In genomic region chr18:51051105-51051712, GRCh38 we compare ENCODE assay signal across 8 cellular contexts. TPM values are rescaled to one million over a fixed set of nuclear protein-coding genes. Genes with fewer than 3 reads are reported as not detected.
DNase-seq lines count a peak whose midpoint lies in the region; ATAC-seq, FAIRE-seq and TF ChIP-seq lines count a peak whose summit lies in the region.

No MANE protein-coding gene starts in this region.

- H3K27ac ChIP-seq in HCT116 (ENCODE audit: low read depth, low read length), result no peak overlapping the region

- no peak for TF ChIP-seq POLR2A in HCT116 (IDR thresholded peaks at IDR 0.05; ENCODE audit: borderline replicate concordance, extremely low read depth, insufficient read depth, insufficient read length)

- H4K20me1 ChIP-seq in HCT116 (ENCODE audit: insufficient read depth), result no peaks in the 10 kb centered on the region; the same call in 1 of the 2 replicates

- H3K9me2 ChIP-seq in HCT116 (ENCODE audit: insufficient read depth), result no peaks in the 10 kb centered on the region

- no peaks in the 10 kb centered on the region for H3K9me3 ChIP-seq in HCT116 (ENCODE audit: control insufficient read depth in 1 of 2, insufficient read depth in 1 of 2, low read depth in 1 of 2, low read length in 2 of 2)

- H3K4me3 Mint-ChIP-seq in T-cell, result no peak overlapping the region
- H3K4me3 Mint-ChIP-seq in osteocyte (ENCODE audit: unreplicated experiment), result no peak overlapping the region

- TF ChIP-seq CTCF in GM06990 (IDR thresholded peaks at IDR 0.05; ENCODE audit: insufficient read depth, low read length, poor library complexity, severe bottlenecking) (peak; percentile 82), HCT116 (IDR thresholded peaks at IDR 0.05 in 2 of 3, conservative IDR thresholded peaks at IDR 0.05 in 1 of 3; ENCODE audit: borderline replicate concordance in 1 of 3, insufficient read depth in 1 of 3, low read depth in 2 of 3, low read length in 2 of 3) (peak; percentile 57 to 88 (median 78); a peak in 5 of 6 replicates), fibroblast of mammary gland (conservative IDR thresholded peaks at IDR 0.05; ENCODE audit: control insufficient read depth, insufficient read depth, low read depth, low read length) (peak; percentile 91), osteocyte (IDR thresholded peaks at IDR 0.05) (peak; percentile 84)

- no peak overlapping the region for H3K9ac ChIP-seq in HCT116 (ENCODE audit: low read length)

- peak; percentile 66 for TF ChIP-seq RAD21 in HCT116 (IDR thresholded peaks at IDR 0.05; ENCODE audit: low read depth)

- peaks cover 50% of the 10 kb centered on the region for H3K79me2 ChIP-seq in HCT116 (ENCODE audit: insufficient read depth, low read length)

- POLR2A ChIA-PET in HCT116 (lab: Charles Lee) (no interaction called here), T-cell (lab: Charles Lee) (interaction anchor here in 1 of 2 donors (0.6 kb wide), 1 partner anchor 16 kb away, joined by 3 read pairs; no protein-coding TSS in a partner anchor)

- BruUV-seq in HCT116 (replicated peaks; lab: Mats Ljungman, UMichigan), result no TSS peak

- H3K4me3 ChIP-seq in GM06990 (replicated peaks; ENCODE audit: low read depth, low read length) (no peak overlapping the region), HCT116 (replicated peaks in 1 of 2; ENCODE audit: low read depth in 1 of 2, low read length in 2 of 2) (no peak overlapping the region), fibroblast of mammary gland (ENCODE audit: control insufficient read depth, low read depth, low read length) (no peak overlapping the region)

- no peak overlapping the region for H2AFZ ChIP-seq in HCT116 (ENCODE audit: low read depth, low read length, poor library complexity, severe bottlenecking)

- no peaks in the 10 kb centered on the region for H3K9me3 Mint-ChIP-seq in T-cell
- no peaks in the 10 kb centered on the region for H3K9me3 Mint-ChIP-seq in osteocyte (ENCODE audit: unreplicated experiment)

- intact Hi-C loops in HCT116 (cut with micrococcal nuclease), result loop anchor here (1.0 to 10.0 kb wide), 2 partner anchors 231 to 546 kb away; partner anchors contain the start of gene MRO

- H3K36me3 Mint-ChIP-seq in T-cell (peaks cover 28% of the 10 kb centered on the region), osteocyte (ENCODE audit: unreplicated experiment) (peaks cover 26% of the 10 kb centered on the region)

- CTCF ChIA-PET in HCT116 (lab: Charles Lee) (interaction anchor here (0.9 to 1.8 kb wide), 5 partner anchors 9 to 232 kb away, joined by 3 to 9 read pairs (median 3); no protein-coding TSS in a partner anchor), T-cell (lab: Charles Lee) (interaction anchor here (0.6 to 2.8 kb wide), 26 partner anchors 9 to 270 kb away, joined by 3 to 22 read pairs (median 4); partner anchors contain the start of genes MRO (in 2 of the 2), ELAC1 (in 1 of the 2), ME2 (in 1 of the 2) and SMAD4 (in 1 of the 2))

- H3K27me3 ChIP-seq in GM06990 (replicated peaks; ENCODE audit: control insufficient read depth, insufficient read depth, low read length) (no peaks in the 10 kb centered on the region), HCT116 (ENCODE audit: insufficient read depth, low read length) (no peaks in the 10 kb centered on the region)

- H3K36me3 ChIP-seq in GM06990 (ENCODE audit: control insufficient read depth, insufficient read depth, low read length) (no peaks in the 10 kb centered on the region; the same call in 1 of the 2 replicates), HCT116 (ENCODE audit: control insufficient read depth in 1 of 2, insufficient read depth in 2 of 2, low read length in 2 of 2) (peaks cover 11 to 23% of the 10 kb centered on the region in 2 experiments)

- H3K4me1 Mint-ChIP-seq in T-cell (peaks cover 34 to 47% (median 40%) of the 10 kb centered on the region in 3 donors), osteocyte (ENCODE audit: unreplicated experiment) (peaks cover 11% of the 10 kb centered on the region)

- FAIRE-seq in A204.1 (lab: Jason Lieb, UNC), result peak; percentile 40

- RAD21 ChIA-PET in HCT116 (lab: Charles Lee; ENCODE audit: low non-redundant PET in 1 of 2, low total read pairs in 2 of 2, uncharacterized antibody in 2 of 2, unreplicated experiment in 2 of 2), result no interaction called here

- H3K27me3 Mint-ChIP-seq in T-cell (no peaks in the 10 kb centered on the region), osteocyte (ENCODE audit: unreplicated experiment) (no peaks in the 10 kb centered on the region)

- H3K4me2 ChIP-seq in HCT116 (ENCODE audit: low read length), result no peak overlapping the region

- ATAC-seq in HCT116 (peak; percentile 98), T-cell (replicated peaks in 1 of 4) (peak; percentile 80 to 88 (median 85)), HG02840 (IDR thresholded peaks at IDR 0.05; ENCODE audit: low FRiP score, unreplicated experiment) (no peak)

- H3K4me1 ChIP-seq in HCT116 (ENCODE audit: control insufficient read depth in 1 of 2, insufficient read depth in 2 of 2, low read length in 2 of 2), result no peaks in the 10 kb centered on the region

- DNase-seq in GM06990 (ENCODE audit: extremely low read depth, insufficient read length) (no peak), HCT116 (ENCODE audit: low read depth, low spot score) (peak; percentile 38), NCI-H1092 (lab: John Stamatoyannopoulos, UW) (peak; percentile 10), T-cell (peak in 8 of 34 experiments; percentile 8 to 35 (median 16)), fibroblast of mammary gland (ENCODE audit: low read depth) (peak; percentile 73), osteocyte (ENCODE audit: extremely low spot score, unreplicated experiment) (no peak)

- H3K27ac Mint-ChIP-seq in T-cell (peak overlapping the region in 1 of 2 donors; percentile 44), osteocyte (ENCODE audit: unreplicated experiment) (no peak overlapping the region)

TF ChIP-seq in HCT116, 20 proteins besides CTCF, POLR2A, EP300 and RAD21:
- TF ChIP-seq ELF1 (IDR thresholded peaks at IDR 0.05; ENCODE audit: borderline replicate concordance, low read depth) (no peak), TCF7L2 (IDR thresholded peaks at IDR 0.05; ENCODE audit: borderline replicate concordance, extremely low read depth, insufficient read depth, insufficient read length) (no peak), CEBPB (IDR thresholded peaks at IDR 0.05; ENCODE audit: low read depth) (no peak)

RNA-seq across cellular contexts. Expression of gene SMAD4, which starts 21.2 kb away (rescaled TPM):
- 96.3 TPM for total RNA-seq in HCT116 (2021; ENCODE audit: unreplicated experiment)
- 55.6 and 61.8 TPM in 2 replicates for polyA plus RNA-seq in HCT116 (2012)
- 100 to 1,000 TPM in 4 of 5 donors, 10 to 100 TPM in 1; 80.9 to 124 (median 117) TPM for total RNA-seq in T-cell
- total RNA-seq in osteocyte, result 132 and 136 TPM in 2 replicates

Comparison
In these comparisons a context has a peak if more than half of its experiments do, and no peak if none do; other contexts are left out.
1. DNase-seq: peak in HCT116 (single experiment), NCI-H1092 (single experiment) and fibroblast of mammary gland (single experiment); none in GM06990 (single experiment) and osteocyte (single experiment).
2. Peak in every context shown above with its lines, with median percentiles within 50 percentile points of each other: CTCF ChIP-seq.